9 cellular contexts compared by ENCODE assay signal in the genomic region with DNA sequence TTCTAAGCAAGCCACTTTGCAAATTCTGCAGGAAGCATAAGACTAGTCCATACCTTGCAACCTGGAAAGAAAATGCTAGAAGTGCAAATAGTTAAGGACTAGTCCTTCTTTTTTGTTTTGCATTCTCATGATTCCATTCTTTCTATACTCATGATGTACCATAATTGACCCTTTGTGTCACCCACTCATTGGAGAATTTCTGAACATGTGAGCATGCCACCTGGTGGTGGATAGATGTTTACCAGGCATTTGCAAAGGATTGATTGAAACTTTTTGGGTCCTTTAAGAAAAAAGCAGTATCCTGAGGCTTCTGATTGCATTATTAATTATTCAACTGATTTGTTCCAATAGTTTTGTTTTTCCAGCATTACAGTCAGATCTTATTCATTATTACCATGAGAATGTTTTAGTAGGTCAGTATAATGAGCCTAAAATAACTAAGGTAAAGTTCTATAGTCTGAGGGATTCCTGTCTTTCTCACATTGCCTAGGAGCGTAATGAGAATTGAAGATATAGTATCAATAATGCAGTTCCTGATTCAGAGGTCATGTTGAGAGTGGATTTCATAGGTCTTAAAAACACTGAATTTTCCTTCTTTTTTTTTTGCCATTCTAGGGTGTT. TPM values are rescaled to one million over a fixed set of nuclear protein-coding genes. Genes with fewer than 3 reads are reported as not detected.
DNase-seq lines count a peak whose midpoint lies in the region; ATAC-seq and TF ChIP-seq lines count a peak whose summit lies in the region.
"Had no signal": no experiment of that assay in that cellular context is flagged by ENCODE, and none has a peak within 500 bp of the region (broad histone marks: within the 10 kb centered on the region; RNA-seq: fewer than 3 reads in every experiment).

No MANE protein-coding gene starts in this region.

- H3K36me3 Mint-ChIP-seq in endothelial cell (ENCODE audit: low read depth, unreplicated experiment): no peaks in the 10 kb centered on the region
- no peaks in the 10 kb centered on the region for H3K36me3 Mint-ChIP-seq in neural progenitor cell
- H3K36me3 Mint-ChIP-seq: activated naive CD8-positive, alpha-beta T cell had no signal

- ATAC-seq in GM18907 (IDR thresholded peaks at IDR 0.05; ENCODE audit: unreplicated experiment) (peak; percentile 79), HG03342 (IDR thresholded peaks at IDR 0.05; ENCODE audit: unreplicated experiment) (peak; percentile 85)

- no peak overlapping the region for H2AFZ ChIP-seq in SU-DHL-6 (ENCODE audit: low read depth, low read length, severe bottlenecking)
- no peak overlapping the region for H2AFZ ChIP-seq in neural progenitor cell (replicated peaks)

- H3K9ac ChIP-seq in SU-DHL-6 (ENCODE audit: low read length) (no peak overlapping the region), neural progenitor cell (no peak overlapping the region)

- H3K4me3 ChIP-seq in SU-DHL-6 (ENCODE audit: insufficient read depth, low read length, poor library complexity, severe bottlenecking): no peak overlapping the region
- no peak overlapping the region for H3K4me3 ChIP-seq in neural progenitor cell

- H3K9me3 Mint-ChIP-seq in endothelial cell (ENCODE audit: unreplicated experiment) (no peaks in the 10 kb centered on the region), neural progenitor cell (no peaks in the 10 kb centered on the region)

- no peak overlapping the region for H3K27ac Mint-ChIP-seq in endothelial cell (ENCODE audit: unreplicated experiment)
- no peak overlapping the region for H3K27ac Mint-ChIP-seq in neural progenitor cell
- H3K27ac Mint-ChIP-seq: activated naive CD8-positive, alpha-beta T cell had no signal

- no peaks in the 10 kb centered on the region for H3K9me2 ChIP-seq in SU-DHL-6 (replicated peaks; ENCODE audit: insufficient read depth, low read length)

- H3K27me3 ChIP-seq in SU-DHL-6 (ENCODE audit: low read length): no peaks in the 10 kb centered on the region
- H3K27me3 ChIP-seq in neural progenitor cell: no peaks in the 10 kb centered on the region

- H3K4me3 Mint-ChIP-seq in endothelial cell (ENCODE audit: unreplicated experiment): no peak overlapping the region
- no peak overlapping the region for H3K4me3 Mint-ChIP-seq in neural progenitor cell
- H3K4me3 Mint-ChIP-seq: activated naive CD8-positive, alpha-beta T cell had no signal

- H3F3A ChIP-seq in SU-DHL-6 (ENCODE audit: insufficient read depth) (no peaks in the 10 kb centered on the region), neural progenitor cell (ENCODE audit: low read depth) (no peaks in the 10 kb centered on the region)

- DNase-seq in NCI-H2081 (lab: John Stamatoyannopoulos, UW) (peak; percentile 26 to 52), NCI-H2081 treated with DMSO at 0.1 percent for 48 hours (lab: John Stamatoyannopoulos, UW) (no peak), endothelial cell (ENCODE audit: low spot score) (peak; percentile 37), neural progenitor cell (ENCODE audit: low spot score) (peak; percentile 67)
- DNase-seq in effector CD8-positive, alpha-beta T cell (lab: John Stamatoyannopoulos, UW): no peak

- H3K27ac ChIP-seq in SU-DHL-6 (ENCODE audit: low read depth, low read length): no peak overlapping the region
- H3K27ac ChIP-seq in neural progenitor cell: no peak overlapping the region

- H4K20me1 ChIP-seq in SU-DHL-6 (ENCODE audit: low read depth, low read length) (no peaks in the 10 kb centered on the region), neural progenitor cell (ENCODE audit: low read depth) (no peaks in the 10 kb centered on the region)

- H3K36me3 ChIP-seq in SU-DHL-6 (ENCODE audit: low read length) (no peaks in the 10 kb centered on the region), neural progenitor cell (no peaks in the 10 kb centered on the region)

- H3K79me2 ChIP-seq in SU-DHL-6 (ENCODE audit: insufficient read depth, low read length) (no peaks in the 10 kb centered on the region), neural progenitor cell (ENCODE audit: low read depth) (no peaks in the 10 kb centered on the region)

- H3K27me3 Mint-ChIP-seq in endothelial cell (ENCODE audit: unreplicated experiment) (no peaks in the 10 kb centered on the region), neural progenitor cell (ENCODE audit: insufficient read depth, low read depth) (no peaks in the 10 kb centered on the region)

- no peaks in the 10 kb centered on the region for H3K4me1 Mint-ChIP-seq in endothelial cell (ENCODE audit: unreplicated experiment)
- no peaks in the 10 kb centered on the region for H3K4me1 Mint-ChIP-seq in neural progenitor cell

- TF ChIP-seq CTCF in SU-DHL-6 (IDR thresholded peaks at IDR 0.05; ENCODE audit: insufficient read depth, low read length, poor library complexity, severe bottlenecking) (peak; percentile 62), endothelial cell (IDR thresholded peaks at IDR 0.05; ENCODE audit: unreplicated experiment) (peak; percentile 85), neural progenitor cell (IDR thresholded peaks at IDR 0.05) (peak; percentile 82)

- H3K9me3 ChIP-seq in SU-DHL-6 (ENCODE audit: insufficient read depth, low read length) (no peaks in the 10 kb centered on the region), neural progenitor cell (ENCODE audit: low read depth) (no peaks in the 10 kb centered on the region)

- H3K4me1 ChIP-seq in neural progenitor cell: no peaks in the 10 kb centered on the region

- H3K4me2 ChIP-seq in SU-DHL-6 (ENCODE audit: low read depth, low read length, poor library complexity, severe bottlenecking) (no peak overlapping the region), neural progenitor cell (no peak overlapping the region)

RNA-seq across cellular contexts. Expression of gene DIPK2A, which starts 20.2 kb away (rescaled TPM):
- total RNA-seq in endothelial cell (ENCODE audit: unreplicated experiment) (21.4 TPM), neural progenitor cell (ENCODE audit: low replicate concordance) (29.9 and 49.0 TPM in 2 replicates)

Comparison
In these comparisons a context has a peak if more than half of its experiments do, and no peak if none do; other contexts are left out.
1. DNase-seq: peak in NCI-H2081 (2 of 2), endothelial cell (single experiment) and neural progenitor cell (single experiment); none in NCI-H2081 treated with DMSO at 0.1 percent for 48 hours (single experiment) and effector CD8-positive, alpha-beta T cell (single experiment).
2. Peak in every context shown above with its lines, with median percentiles within 50 percentile points of each other: CTCF ChIP-seq.